8 cellular contexts compared by ENCODE assay signal in genomic region chr21:44155231-44155993, GRCh38. TPM values are rescaled to one million over a fixed set of nuclear protein-coding genes. Genes with fewer than 3 reads are reported as not detected.
A peak's percentile ranks its signal among the peaks of the same experiment; 100 is the strongest.
DNase-seq lines count a peak whose midpoint lies in the region; ATAC-seq, FAIRE-seq and TF ChIP-seq lines count a peak whose summit lies in the region.
"Not testable (repeated sequence)": the region's sequence is repeated elsewhere in the genome, so short reads cannot be mapped to it uniquely, and the experiment has no call there.

No MANE protein-coding gene starts in this region.

- H3K9me3 ChIP-seq in CD4-positive, CD25-positive, alpha-beta regulatory T cell (ENCODE audit: control insufficient read depth in 2 of 2, low read length in 2 of 2); keratinocyte (ENCODE audit: control insufficient read depth, low read depth, low read length): not testable (repeated sequence)

- H3K27ac Mint-ChIP-seq in CD4-positive, CD25-positive, alpha-beta regulatory T cell; T-cell; activated T-cell treated with anti-CD3 and anti-CD28 coated beads, Interleukin-2, amount 50 U/mL, for 72 hours: not testable (repeated sequence)

- not testable (repeated sequence) for H4K20me1 ChIP-seq in keratinocyte (ENCODE audit: control insufficient read depth, extremely low read depth, insufficient read depth, low read length)

- H3K4me1 Mint-ChIP-seq in CD4-positive, CD25-positive, alpha-beta regulatory T cell; T-cell; activated T-cell treated with anti-CD3 and anti-CD28 coated beads, Interleukin-2, amount 50 U/mL, for 72 hours (ENCODE audit: low read depth): not testable (repeated sequence)

- not testable (repeated sequence) for H3K4me3 Mint-ChIP-seq in CD4-positive, CD25-positive, alpha-beta regulatory T cell; T-cell; activated T-cell treated with anti-CD3 and anti-CD28 coated beads, Interleukin-2, amount 50 U/mL, for 72 hours

- not testable (repeated sequence) for H3K27me3 ChIP-seq in CD4-positive, CD25-positive, alpha-beta regulatory T cell (ENCODE audit: control insufficient read depth, insufficient read depth, low read length); keratinocyte (ENCODE audit: control insufficient read depth, extremely low read depth, insufficient read depth, low read length)

- not testable (repeated sequence) for H3K9me1 ChIP-seq in keratinocyte (ENCODE audit: control insufficient read depth, extremely low read depth, insufficient read depth, low read length)

- H2AFZ ChIP-seq in keratinocyte (ENCODE audit: control insufficient read depth, low read length): not testable (repeated sequence)

- H3K27me3 Mint-ChIP-seq in CD4-positive, CD25-positive, alpha-beta regulatory T cell; T-cell; activated T-cell treated with anti-CD3 and anti-CD28 coated beads, Interleukin-2, amount 50 U/mL, for 72 hours (ENCODE audit: low read depth): not testable (repeated sequence)

- H3K4me2 ChIP-seq in keratinocyte (ENCODE audit: control insufficient read depth, extremely low read depth, insufficient read depth, low read depth, low read length): not testable (repeated sequence)

- H3K36me3 Mint-ChIP-seq in CD4-positive, CD25-positive, alpha-beta regulatory T cell; T-cell; activated T-cell treated with anti-CD3 and anti-CD28 coated beads, Interleukin-2, amount 50 U/mL, for 72 hours (ENCODE audit: insufficient read depth in 2 of 2): not testable (repeated sequence)

- not testable (repeated sequence) for H3K4me1 ChIP-seq in CD4-positive, CD25-positive, alpha-beta regulatory T cell (ENCODE audit: control insufficient read depth, insufficient read depth, low read length, poor library complexity, severe bottlenecking); keratinocyte (ENCODE audit: control insufficient read depth, extremely low read depth, insufficient read depth, low read length)

- POLR2A ChIA-PET in T-cell (lab: Charles Lee): not testable (repeated sequence)

- H3K79me2 ChIP-seq in keratinocyte (ENCODE audit: control insufficient read depth, insufficient read depth, low read length): not testable (repeated sequence)

- not testable (repeated sequence) for TF ChIP-seq CTCF in keratinocyte (optimal IDR thresholded peaks at IDR 0.05 in 1 of 3, IDR thresholded peaks at IDR 0.05 in 1 of 3, conservative IDR thresholded peaks at IDR 0.05 in 1 of 3; ENCODE audit: extremely low read depth in 1 of 3, insufficient read depth in 2 of 3, low read length in 3 of 3)

- ATAC-seq in CD4-positive, CD25-positive, alpha-beta regulatory T cell (ENCODE audit: low read depth in 2 of 2): peak; percentile 35 to 49
- peak; percentile 43 for ATAC-seq in GM18867 (IDR thresholded peaks at IDR 0.05; ENCODE audit: unreplicated experiment)
- peak; percentile 46 for ATAC-seq in GM21528 (IDR thresholded peaks at IDR 0.05; ENCODE audit: low FRiP score, unreplicated experiment)
- peak; percentile 45 for ATAC-seq in HG02840 (IDR thresholded peaks at IDR 0.05; ENCODE audit: low FRiP score, unreplicated experiment)
- peak; percentile 44 for ATAC-seq in HG03175 (IDR thresholded peaks at IDR 0.05; ENCODE audit: unreplicated experiment)
- ATAC-seq in T-cell (replicated peaks in 1 of 4): peak; percentile 25 to 52 (median 42)
- ATAC-seq in activated T-cell treated with anti-CD3 and anti-CD28 coated beads, Interleukin-2, amount 50 U/mL, for 72 hours (replicated peaks in 1 of 2): peak; percentile 55 to 61

- not testable (repeated sequence) for H3K9ac ChIP-seq in keratinocyte (ENCODE audit: control insufficient read depth, extremely low read depth, insufficient read depth, low read length)

- not testable (repeated sequence) for H3K9me3 Mint-ChIP-seq in CD4-positive, CD25-positive, alpha-beta regulatory T cell; T-cell; activated T-cell treated with anti-CD3 and anti-CD28 coated beads, Interleukin-2, amount 50 U/mL, for 72 hours

- not testable (repeated sequence) for DNase-seq in CD4-positive, CD25-positive, alpha-beta regulatory T cell; keratinocyte (ENCODE audit: low read depth, low spot score)
- DNase-seq in T-cell: peak in 3 of 34 experiments; percentile 18 to 33 (median 26)
- DNase-seq in activated T-cell treated with anti-CD3 and anti-CD28 coated beads, Interleukin-2, amount 50 U/mL, for 72 hours: peak in 1 of 2 donors; percentile 56

- peak; percentile 68 for FAIRE-seq in keratinocyte (lab: Jason Lieb, UNC)

- not testable (repeated sequence) for H3K36me3 ChIP-seq in CD4-positive, CD25-positive, alpha-beta regulatory T cell (ENCODE audit: control insufficient read depth, insufficient read depth, low read length); keratinocyte (ENCODE audit: control insufficient read depth in 2 of 2, extremely low read depth in 1 of 2, insufficient read depth in 2 of 2, low read length in 2 of 2)

- dilution Hi-C loops in keratinocyte (cut with MboI; ENCODE audit: extremely low pct_ligation_motif_present, low sequenced_read_pairs): not testable (repeated sequence)

- peak overlapping the region; percentile 14 for H3K27ac ChIP-seq in CD4-positive, CD25-positive, alpha-beta regulatory T cell (ENCODE audit: insufficient read depth, low read length, poor library complexity, severe bottlenecking)
- H3K27ac ChIP-seq in keratinocyte (ENCODE audit: control insufficient read depth, insufficient read depth, low read length): not testable (repeated sequence)

- CTCF ChIA-PET in T-cell (lab: Charles Lee): not testable (repeated sequence)

- H3K4me3 ChIP-seq in CD4-positive, CD25-positive, alpha-beta regulatory T cell (ENCODE audit: low read depth, low read length); keratinocyte (ENCODE audit: control insufficient read depth in 2 of 3, extremely low read depth in 1 of 3, insufficient read depth in 2 of 3, low read depth in 1 of 3, low read length in 3 of 3): not testable (repeated sequence)

RNA-seq across cellular contexts. Expression of gene GATD3, which starts 21.9 kb away (rescaled TPM):
- total RNA-seq in CD4-positive, CD25-positive, alpha-beta regulatory T cell: 32.1 TPM
- polyA plus RNA-seq in CD4-positive, CD25-positive, alpha-beta regulatory T cell: 10 to 100 TPM in 2 of 4 donors, 1 to 10 TPM in 2; 3.9 to 51.4 (median 27.6) TPM
- 10 to 100 TPM; 12.3 to 75.0 (median 21.1) TPM for total RNA-seq in T-cell
- total RNA-seq in activated T-cell treated with anti-CD3 and anti-CD28 coated beads, Interleukin-2, amount 50 U/mL, for 72 hours: 10 to 100 TPM; 12.7 to 35.3 TPM
- 25.7 to 35.9 TPM (median 32.0 TPM) in 3 replicates for polyA plus RNA-seq in keratinocyte
- 23.6 TPM for polyA plus RNA-seq in keratinocyte (2011; ENCODE audit: low read depth)
- polyA plus RNA-seq in keratinocyte (2011; cell fraction: cytosol; rRNA removed): 20.4 and 37.9 TPM in 2 replicates
- polyA plus RNA-seq in keratinocyte (2011; cell fraction: nucleus; rRNA removed): 44.7 and 49.3 TPM in 2 replicates
- polyA plus RNA-seq in keratinocyte (2012; ENCODE audit: low replicate concordance): 17.7 and 38.8 TPM in 2 replicates
- 9.7 to 16.3 TPM (median 9.8 TPM) in 3 replicates for polyA minus RNA-seq in keratinocyte
- 47.2 TPM for polyA minus RNA-seq in keratinocyte (2011; cell fraction: cytosol; rRNA and poly(A)+ RNA removed)
- 13.9 and 17.4 TPM in 2 replicates for polyA minus RNA-seq in keratinocyte (2011; cell fraction: nucleus; rRNA and poly(A)+ RNA removed)

RNA-seq across cellular contexts. Expression of gene PWP2, which starts 48.2 kb away (rescaled TPM):
- 17.6 TPM for total RNA-seq in CD4-positive, CD25-positive, alpha-beta regulatory T cell
- 10 to 100 TPM in 1 of 4 donors, 1 to 10 TPM in 1, under 1 TPM in 2; 0.78 to 15.7 (median 4.1) TPM for polyA plus RNA-seq in CD4-positive, CD25-positive, alpha-beta regulatory T cell
- total RNA-seq in T-cell: 10 to 100 TPM in 4 of 5 donors, 1 to 10 TPM in 1; 8.9 to 39.3 (median 12.3) TPM
- total RNA-seq in activated T-cell treated with anti-CD3 and anti-CD28 coated beads, Interleukin-2, amount 50 U/mL, for 72 hours: 10 to 100 TPM in 1 of 2 donors, 1 to 10 TPM in 1; 5.9 to 23.2 TPM
- 27.3 to 34.2 TPM (median 29.5 TPM) in 3 replicates for polyA plus RNA-seq in keratinocyte
- 9.0 TPM for polyA plus RNA-seq in keratinocyte (2011; ENCODE audit: low read depth)
- 14.9 and 21.4 TPM in 2 replicates for polyA plus RNA-seq in keratinocyte (2011; cell fraction: cytosol; rRNA removed)
- 49.9 and 54.0 TPM in 2 replicates for polyA plus RNA-seq in keratinocyte (2011; cell fraction: nucleus; rRNA removed)
- polyA plus RNA-seq in keratinocyte (2012; ENCODE audit: low replicate concordance): 17.4 and 34.8 TPM in 2 replicates
- polyA minus RNA-seq in keratinocyte: 45.9 to 91.6 TPM (median 46.0 TPM) in 3 replicates
- 31.1 TPM for polyA minus RNA-seq in keratinocyte (2011; cell fraction: cytosol; rRNA and poly(A)+ RNA removed)
- polyA minus RNA-seq in keratinocyte (2011; cell fraction: nucleus; rRNA and poly(A)+ RNA removed): 35.3 and 61.4 TPM in 2 replicates
